14 cellular contexts compared by ENCODE assay signal in the genomic region with DNA sequence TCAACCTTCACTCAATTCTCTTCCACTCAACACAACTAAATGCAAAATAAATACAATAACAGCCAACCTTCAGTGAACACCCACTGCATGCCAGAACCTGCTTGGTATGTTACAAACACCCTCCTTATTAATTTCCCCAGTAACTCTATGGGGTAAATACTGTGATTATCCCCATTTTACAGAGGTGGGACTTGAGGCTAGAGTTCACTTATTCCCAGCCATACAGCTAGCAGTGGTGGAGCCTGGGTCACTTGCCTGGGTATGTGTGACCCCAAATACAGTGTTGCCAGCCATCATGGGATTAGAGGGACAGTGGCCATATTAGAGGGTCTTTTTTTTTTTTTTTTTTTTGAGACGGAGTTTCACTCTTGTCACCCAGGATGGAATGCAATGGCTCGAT.
"Had no signal": no experiment of that assay in that cellular context is flagged by ENCODE, and none has a peak within 500 bp of the region (broad histone marks: within the 10 kb centered on the region; RNA-seq: fewer than 3 reads in every experiment).

No MANE protein-coding gene starts in this region.

- H3K27ac Mint-ChIP-seq: activated CD8-positive, alpha-beta T cell treated with anti-CD3 and anti-CD28 coated beads for 36 hours; neural progenitor cell had no signal

- H3K4me3 ChIP-seq: cardiac muscle cell, ovary, right lobe of liver, smooth muscle cell had no signal

- H3K9me3 ChIP-seq: ovary, right lobe of liver, SK-N-SH had no signal

- H3K9ac ChIP-seq: neural progenitor cell, SK-N-SH had no signal

- H3K27ac ChIP-seq: cardiac muscle cell, neural progenitor cell had no signal

- FAIRE-seq: astrocyte, kidney had no signal

- H3K36me3 ChIP-seq: cardiac muscle cell, neural progenitor cell, ovary, right lobe of liver had no signal

- H3K9me3 Mint-ChIP-seq: activated CD8-positive, alpha-beta T cell treated with anti-CD3 and anti-CD28 coated beads for 36 hours; neural progenitor cell had no signal

- H3K27me3 ChIP-seq: cardiac muscle cell, ovary, right lobe of liver had no signal

- H2AFZ ChIP-seq: neural progenitor cell had no signal

- H3K27me3 Mint-ChIP-seq: activated CD8-positive, alpha-beta T cell treated with anti-CD3 and anti-CD28 coated beads for 36 hours had no signal

- DNase-seq: activated CD8-positive, alpha-beta memory T cell treated with anti-CD3 and anti-CD28 coated beads, Interleukin-2, amount 50 U/mL, for 48 hours; activated CD8-positive, alpha-beta T cell treated with anti-CD3 and anti-CD28 coated beads for 36 hours; activated gamma-delta T cell treated with Interleukin-2 at 50 U/mL for 16 hours; kidney; mesendoderm; ovary; SK-N-SH; stimulated activated CD4-positive, alpha-beta T cell treated with anti-CD3 and anti-CD28 coated beads, Interleukin-4, amount 100 ng/mL, for 4 hours; trophoblast cell had no signal
